In genomic region chr18:50722311-50722710, GRCh38 we compare ENCODE assay signal across 20 cellular contexts.
DNase-seq lines count a peak whose midpoint lies in the region; ATAC-seq, FAIRE-seq and TF ChIP-seq lines count a peak whose summit lies in the region.
"Had no signal": no experiment of that assay in that cellular context is flagged by ENCODE, and none has a peak within 500 bp of the region (broad histone marks: within the 10 kb centered on the region; RNA-seq: fewer than 3 reads in every experiment).

No MANE protein-coding gene starts in this region.

- no TSS peak for BruUV-seq in K562 (replicated peaks; lab: Mats Ljungman, UMichigan)

- H3K9me3 ChIP-seq in K562 (replicated peaks; ENCODE audit: control insufficient read depth, insufficient read depth, low read depth, low read length) (no peaks in the 10 kb centered on the region), parathyroid adenoma (ENCODE audit: control insufficient read depth, low read length) (no peaks in the 10 kb centered on the region)
- H3K9me3 ChIP-seq: neutrophil, thyroid gland had no signal

- peaks cover 3 to 6% of the 10 kb centered on the region in 2 experiments; a peak in 3 of 5 replicates for H3K27me3 ChIP-seq in K562 (ENCODE audit: control insufficient read depth in 2 of 2, insufficient read depth in 2 of 2, low read length in 2 of 2)
- no peaks in the 10 kb centered on the region for H3K27me3 ChIP-seq in parathyroid adenoma (ENCODE audit: control insufficient read depth, insufficient read depth, low read length)
- H3K27me3 ChIP-seq: dorsolateral prefrontal cortex, thyroid gland had no signal

- no peaks in the 10 kb centered on the region for H3K9me1 ChIP-seq in K562 (ENCODE audit: control insufficient read depth, insufficient read depth, low read length)

- 0% methylated on average over 4 of the region's 4 CpGs for WGBS in K562 (ENCODE audit: insufficient coverage, low coverage, missing lambda C conversion rate)

- CTCF ChIA-PET in K562 (lab: Yijun Ruan, JAX; ENCODE audit: low intra/inter-chr PET ratio), result no interaction called here

- H3K4me3 ChIP-seq in K562 (no peak overlapping the region), parathyroid adenoma (ENCODE audit: low read depth, low read length) (no peak overlapping the region)
- H3K4me3 ChIP-seq: dorsolateral prefrontal cortex, thyroid gland had no signal

- intact Hi-C loops in K562 (cut with micrococcal nuclease) (no loop called here), Right ventricle myocardium inferior (cut with DNase I) (no loop called here)

- no peaks in the 10 kb centered on the region for H3K4me1 ChIP-seq in K562 (replicated peaks in 1 of 2; ENCODE audit: control insufficient read depth in 2 of 2, insufficient read depth in 2 of 2, low read length in 2 of 2)
- H3K4me1 ChIP-seq in parathyroid adenoma, result peaks cover 46% of the 10 kb centered on the region
- H3K4me1 ChIP-seq: thyroid gland had no signal

- no peak for TF ChIP-seq EP300 in K562 (IDR thresholded peaks at IDR 0.05; ENCODE audit: low read length)

- H3K36me3 ChIP-seq in K562 (ENCODE audit: control insufficient read depth, insufficient read depth, low read length) (no peaks in the 10 kb centered on the region), parathyroid adenoma (ENCODE audit: control insufficient read depth, insufficient read depth, low read length) (no peaks in the 10 kb centered on the region)
- H3K36me3 ChIP-seq: neutrophil, thyroid gland had no signal

- DNase-seq in NCI-H146 (lab: John Stamatoyannopoulos, UW) (peak; percentile 18), NCI-H146 treated with DMSO at 0.1 percent for 48 hours (lab: John Stamatoyannopoulos, UW; ENCODE audit: unreplicated experiment) (no peak), NCI-H69 (lab: John Stamatoyannopoulos, UW) (peak; percentile 58), K562 (ENCODE audit: extremely low read depth in 1 of 4, low spot score in 3 of 4) (peak in 1 of 4 experiments; percentile 2), ureter (ENCODE audit: low spot score) (no peak), Right ventricle myocardium inferior (ENCODE audit: missing footprints) (no peak), MV-4-11 (lab: John Stamatoyannopoulos, UW) (no peak)
- DNase-seq: activated CD4-positive, alpha-beta T cell treated with anti-CD3 and anti-CD28 coated beads for 48 hours; activated naive CD4-positive, alpha-beta T cell; activated T-cell treated with anti-CD3 and anti-CD28 coated beads, Interleukin-2, amount 50 U/mL, for 4 hours; dorsolateral prefrontal cortex; GOT3; KBM-7; MM.1S; naive B cell; NCI-H1694; thyroid gland had no signal

- TF ChIP-seq RAD21 in K562 (CRISPR knock-in tag; conservative IDR thresholded peaks at IDR 0.05 in 1 of 2, IDR thresholded peaks at IDR 0.05 in 1 of 2), result no peak

- TF ChIP-seq CTCF in K562 (IDR thresholded peaks at IDR 0.05 in 2 of 3, conservative IDR thresholded peaks at IDR 0.05 in 1 of 3; ENCODE audit: insufficient read depth in 2 of 3, low read depth in 1 of 3, low read length in 3 of 3) (0 out of 6 replicates have a peak, but pooled peaks of 1 of the 3 experiments have one; percentile 3), parathyroid adenoma (IDR thresholded peaks at IDR 0.05) (peak; percentile 17)

- H3K27ac ChIP-seq in K562 (ENCODE audit: extremely low read depth, low read depth, low read length) (no peak overlapping the region), parathyroid adenoma (peak overlapping the region; percentile 77)
- H3K27ac ChIP-seq: 22Rv1, neutrophil, thyroid gland had no signal

- ATAC-seq in K562 (peak; percentile 75), Right ventricle myocardium inferior (no peak)
- ATAC-seq: activated T-cell treated with anti-CD3 and anti-CD28 coated beads, Interleukin-2, amount 50 U/mL, for 4 hours had no signal

- FAIRE-seq in K562 (lab: Jason Lieb, UNC), result no peak

- H3K79me2 ChIP-seq in K562 (ENCODE audit: control insufficient read depth, insufficient read depth, low read length) (no peaks in the 10 kb centered on the region), parathyroid adenoma (peaks cover 8% of the 10 kb centered on the region)

- no peak overlapping the region for H3K4me2 ChIP-seq in K562 (ENCODE audit: insufficient read depth, low read length)
- H3K4me2 ChIP-seq in parathyroid adenoma (ENCODE audit: low read length), result no peak overlapping the region

- H2AFZ ChIP-seq in K562 (ENCODE audit: low read depth, low read length) (no peak overlapping the region), parathyroid adenoma (peak overlapping the region; percentile 12)

- POLR2A ChIA-PET in K562 (lab: Yijun Ruan, JAX), result no interaction called here

- in situ Hi-C loops in K562 (cut with MboI), result no loop called here

- H3K9ac ChIP-seq in K562 (ENCODE audit: insufficient read depth in 1 of 2, low read depth in 2 of 2, low read length in 2 of 2) (no peak overlapping the region), parathyroid adenoma (no peak overlapping the region)

- no peak for TF ChIP-seq POLR2A in K562 (conservative IDR thresholded peaks at IDR 0.05)

- H4K20me1 ChIP-seq in K562 (replicated peaks; ENCODE audit: control insufficient read depth, insufficient read depth, low read length), result no peaks in the 10 kb centered on the region

TF ChIP-seq in K562, 482 proteins besides CTCF, POLR2A, EP300 and RAD21:
- TF ChIP-seq ZNF778 (CRISPR knock-in tag; IDR thresholded peaks at IDR 0.05), result no peak
- TF ChIP-seq ZNF589 (CRISPR knock-in tag; IDR thresholded peaks at IDR 0.05; ENCODE audit: low read depth), result no peak
- TF ChIP-seq POLR2B (IDR thresholded peaks at IDR 0.05; ENCODE audit: low read depth, partially characterized antibody), result no peak
- no peak for TF ChIP-seq GTF3C2 (IDR thresholded peaks at IDR 0.05; ENCODE audit: borderline replicate concordance, extremely low read depth, insufficient read length)
- TF ChIP-seq EGR1 (conservative IDR thresholded peaks at IDR 0.05), result no peak
- TF ChIP-seq HNRNPK (IDR thresholded peaks at IDR 0.05; ENCODE audit: low read depth, low read length, poor library complexity, severe bottlenecking), result no peak
- no peak for TF ChIP-seq ASH1L (IDR thresholded peaks at IDR 0.05; ENCODE audit: borderline replicate concordance, low read depth, partially characterized antibody)
- no peak for TF ChIP-seq SNAPC5 (CRISPR knock-in tag; IDR thresholded peaks at IDR 0.05)
- TF ChIP-seq KAT2B (IDR thresholded peaks at IDR 0.05; ENCODE audit: low read depth, low read length), result no peak
- TF ChIP-seq, protein P1, sequence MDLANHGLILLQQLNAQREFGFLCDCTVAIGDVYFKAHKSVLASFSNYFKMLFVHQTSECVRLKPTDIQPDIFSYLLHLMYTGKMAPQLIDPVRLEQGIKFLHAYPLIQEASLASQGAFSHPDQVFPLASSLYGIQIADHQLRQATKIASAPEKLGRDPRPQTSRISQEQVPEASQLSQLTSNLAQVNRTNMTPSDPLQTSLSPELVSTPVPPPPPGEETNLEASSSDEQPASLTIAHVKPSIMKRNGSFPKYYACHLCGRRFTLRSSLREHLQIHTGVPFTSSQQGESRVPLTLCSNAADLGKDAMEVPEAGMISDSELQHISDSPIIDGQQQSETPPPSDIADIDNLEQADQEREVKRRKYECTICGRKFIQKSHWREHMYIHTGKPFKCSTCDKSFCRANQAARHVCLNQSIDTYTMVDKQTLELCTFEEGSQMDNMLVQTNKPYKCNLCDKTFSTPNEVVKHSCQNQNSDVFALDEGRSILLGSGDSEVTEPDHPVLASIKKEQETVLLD (IDR thresholded peaks at IDR 0.05), result no peak
TF ChIP-seq in K562: peak in this region for 0.

Comparison
In these comparisons a context has a peak if more than half of its experiments do, and no peak if none do; other contexts are left out.
1. DNase-seq: peak in NCI-H146 (single experiment) and NCI-H69 (single experiment); none in NCI-H146 treated with DMSO at 0.1 percent for 48 hours (single experiment), ureter (single experiment), Right ventricle myocardium inferior (single experiment) and MV-4-11 (single experiment).